In genomic region chr4:26004290-26004689, GRCh38 we compare ENCODE assay signal across 21 cellular contexts.
"Had no signal": no experiment of that assay in that cellular context is flagged by ENCODE, and none has a peak within 500 bp of the region (broad histone marks: within the 10 kb centered on the region; RNA-seq: fewer than 3 reads in every experiment).

No MANE protein-coding gene starts in this region.

- H3K27ac Mint-ChIP-seq: effector memory CD8-positive, alpha-beta T cell; endodermal cell; naive thymus-derived CD8-positive, alpha-beta T cell had no signal

- H3K4me1 ChIP-seq: esophagus muscularis mucosa, foreskin keratinocyte, gastroesophageal sphincter, left lung had no signal

- ATAC-seq: effector memory CD8-positive, alpha-beta T cell; foreskin keratinocyte; gastroesophageal sphincter; heart left ventricle; left ventricle myocardium superior; naive thymus-derived CD8-positive, alpha-beta T cell had no signal

- H3K27me3 ChIP-seq: esophagus muscularis mucosa, gastroesophageal sphincter, heart left ventricle, left lung had no signal

- H3K9me3 Mint-ChIP-seq: effector memory CD8-positive, alpha-beta T cell had no signal

- H3K36me3 ChIP-seq: esophagus muscularis mucosa, gastroesophageal sphincter, heart left ventricle, left lung, lower lobe of right lung had no signal

- H3K4me3 ChIP-seq: coronary artery, esophagus muscularis mucosa, gastroesophageal sphincter, heart left ventricle, left lung, lower lobe of right lung had no signal

- H3K4me1 Mint-ChIP-seq: endodermal cell; naive thymus-derived CD8-positive, alpha-beta T cell had no signal

- DNase-seq: effector CD8-positive, alpha-beta T cell; effector memory CD8-positive, alpha-beta T cell; foreskin keratinocyte; hippocampal formation; left cardiac atrium; left lung; left ventricle myocardium superior; lower lobe of right lung; mesendoderm; midbrain; naive thymus-derived CD8-positive, alpha-beta T cell had no signal

- FAIRE-seq: colon, endothelial cell of umbilical vein, frontal cortex, islet of Langerhans, keratinocyte had no signal

- H3K27ac ChIP-seq: coronary artery, esophagus muscularis mucosa, foreskin keratinocyte, gastroesophageal sphincter, heart left ventricle, left lung, lower lobe of right lung had no signal

- H3K4me3 Mint-ChIP-seq: effector memory CD8-positive, alpha-beta T cell; endodermal cell; naive thymus-derived CD8-positive, alpha-beta T cell had no signal
